ENCODE assay signal across 23 cellular contexts in the genomic region with DNA sequence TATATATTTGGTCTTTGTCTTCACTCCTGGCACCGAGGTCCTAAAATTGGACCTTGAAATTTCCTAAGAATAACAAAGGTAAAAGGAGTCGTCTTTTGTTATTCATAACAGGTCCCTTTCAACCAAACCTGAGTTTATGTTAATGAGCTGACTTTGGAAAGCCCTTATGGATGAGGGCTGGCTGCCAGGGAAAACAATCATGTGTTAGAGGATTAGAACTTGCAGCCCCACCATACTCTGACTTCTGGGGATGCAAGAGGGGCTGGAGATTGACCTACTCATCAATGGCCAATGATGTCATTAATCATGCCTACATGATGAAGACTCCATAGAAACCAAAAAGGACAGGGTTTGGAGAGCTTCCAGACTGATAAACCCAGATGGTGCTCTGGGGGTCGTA.
DNase-seq lines count a peak whose midpoint lies in the region; ATAC-seq, FAIRE-seq and TF ChIP-seq lines count a peak whose summit lies in the region.
"Had no signal": no experiment of that assay in that cellular context is flagged by ENCODE, and none has a peak within 500 bp of the region (broad histone marks: within the 10 kb centered on the region; RNA-seq: fewer than 3 reads in every experiment).

No MANE protein-coding gene starts in this region.

- TF ChIP-seq CTCF in HepG2 (CRISPR knock-in tag; IDR thresholded peaks at IDR 0.05) (no peak), right lobe of liver (IDR thresholded peaks at IDR 0.05) (no peak)

- H3K9me3 ChIP-seq in HepG2 (ENCODE audit: low read length) (no peaks in the 10 kb centered on the region), right lobe of liver (no peaks in the 10 kb centered on the region), HAP-1 (0 out of 2 replicates have a peak, but pooled peaks cover 2% of the 10 kb centered on the region)

- TF ChIP-seq RAD21 in HepG2 (CRISPR knock-in tag; IDR thresholded peaks at IDR 0.05) = no peak

- H3K27me3 Mint-ChIP-seq in dendritic cell treated with granulocyte-macrophage colony-stimulating factor and Interleukin-4, amounts not matched to agents 40 ng/mL and 50 ng/mL, for 4 days = no peaks in the 10 kb centered on the region
- H3K27me3 Mint-ChIP-seq in stimulated activated naive B cell treated with anti-CD40 and anti-IgM and Interleukin-4, amounts not matched to agents 10 μg/mL and 1 μg/mL and 100 μg/mL, for 72 hours = no peaks in the 10 kb centered on the region
- H3K27me3 Mint-ChIP-seq in activated CD4-positive, alpha-beta memory T cell treated with anti-CD3 and anti-CD28 coated beads for 36 hours = no peaks in the 10 kb centered on the region

- 95% methylated on average over 3 of the region's 3 CpGs for WGBS in HepG2 (ENCODE audit: low lambda C conversion rate)
- WGBS in right lobe of liver (ENCODE audit: insufficient coverage, low coverage, low lambda C conversion rate, missing lambda C conversion rate) = 83% methylated on average over 2 of the region's 3 CpGs

- no peak for FAIRE-seq in HepG2 (lab: Jason Lieb, UNC)
- FAIRE-seq: GM12878, GM19239 had no signal

- peaks cover 20% of the 10 kb centered on the region for H3K4me1 ChIP-seq in HepG2 (ENCODE audit: insufficient read depth, low read length)
- peaks cover 0 to 6% (median 0%) of the 10 kb centered on the region in 4 donors for H3K4me1 ChIP-seq in right lobe of liver
- peaks cover 20% of the 10 kb centered on the region for H3K4me1 ChIP-seq in HAP-1

- H3K4me3 Mint-ChIP-seq in dendritic cell treated with granulocyte-macrophage colony-stimulating factor and Interleukin-4, amounts not matched to agents 40 ng/mL and 50 ng/mL, for 4 days = no peak overlapping the region
- no peak overlapping the region for H3K4me3 Mint-ChIP-seq in stimulated activated naive B cell treated with anti-CD40 and anti-IgM and Interleukin-4, amounts not matched to agents 10 μg/mL and 1 μg/mL and 100 μg/mL, for 72 hours
- H3K4me3 Mint-ChIP-seq in activated CD4-positive, alpha-beta memory T cell treated with anti-CD3 and anti-CD28 coated beads for 36 hours = no peak overlapping the region

- H4K20me1 ChIP-seq in HepG2 (ENCODE audit: insufficient read depth, low read length) = no peaks in the 10 kb centered on the region

- DNase-seq in HepG2 (ENCODE audit: low spot score) (no peak), right lobe of liver (no peak), HAP-1 (ENCODE audit: low spot score in 2 of 2) (peak; percentile 86 to 97), AG20443 (ENCODE audit: low spot score) (no peak)
- DNase-seq in stimulated activated naive B cell treated with anti-CD40 and anti-IgM and Interleukin-4, amounts not matched to agents 10 μg/mL and 1 μg/mL and 100 μg/mL, for 72 hours = no peak
- no peak for DNase-seq in activated CD4-positive, alpha-beta memory T cell treated with anti-CD3 and anti-CD28 coated beads for 36 hours
- DNase-seq: ACHN, AML-193, COR-L47, GM23248, IMR-90, NCI-H1417, NCI-H187, NCI-H2107, NCI-H2227 treated with DMSO at 0.1 percent for 48 hours, NCI-H510A treated with DMSO at 0.1 percent for 48 hours, NCI-H774, PC-3, RPMI8226 had no signal

- peaks cover 47% of the 10 kb centered on the region for H3K36me3 Mint-ChIP-seq in dendritic cell treated with granulocyte-macrophage colony-stimulating factor and Interleukin-4, amounts not matched to agents 40 ng/mL and 50 ng/mL, for 4 days (ENCODE audit: low read depth)
- H3K36me3 Mint-ChIP-seq in stimulated activated naive B cell treated with anti-CD40 and anti-IgM and Interleukin-4, amounts not matched to agents 10 μg/mL and 1 μg/mL and 100 μg/mL, for 72 hours = peaks cover 16 to 22% of the 10 kb centered on the region in 2 donors
- peaks cover 13% of the 10 kb centered on the region for H3K36me3 Mint-ChIP-seq in activated CD4-positive, alpha-beta memory T cell treated with anti-CD3 and anti-CD28 coated beads for 36 hours

- TF ChIP-seq EP300 in HepG2 (IDR thresholded peaks at IDR 0.05; ENCODE audit: low read depth in 2 of 2, low read length in 2 of 2) = no peak
- TF ChIP-seq EP300 in HepG2 (CRISPR knock-in tag; IDR thresholded peaks at IDR 0.05; ENCODE audit: borderline replicate concordance) = no peak

- POLR2A ChIA-PET in HepG2 (lab: Yijun Ruan, JAX) = interaction anchor here (1.5 kb wide), 1 partner anchor 19 kb away, joined by 3 read pairs; no protein-coding TSS in a partner anchor
- POLR2A ChIA-PET in activated CD4-positive, alpha-beta memory T cell treated with anti-CD3 and anti-CD28 coated beads for 36 hours (lab: Charles Lee) = no interaction called here

- intact Hi-C loops in HepG2 (cut with micrococcal nuclease; ENCODE audit: unreplicated experiment) = no loop called here
- intact Hi-C loops in right lobe of liver (cut with DNase I) = no loop called here
- intact Hi-C loops in dendritic cell treated with granulocyte-macrophage colony-stimulating factor and Interleukin-4, amounts not matched to agents 40 ng/mL and 50 ng/mL, for 4 days (cut with micrococcal nuclease) = no loop called here
- intact Hi-C loops in activated CD4-positive, alpha-beta memory T cell treated with anti-CD3 and anti-CD28 coated beads for 36 hours (cut with micrococcal nuclease) = loop anchor here (2.0 kb wide), 2 partner anchors 15 to 55 kb away; no protein-coding TSS in a partner anchor

- H3K4me2 ChIP-seq in HepG2 (ENCODE audit: low read depth, low read length) = no peak overlapping the region

- peaks cover 3 to 5% of the 10 kb centered on the region in 2 experiments; a peak in 3 of 5 replicates for H3K36me3 ChIP-seq in HepG2 (replicated peaks in 1 of 2; ENCODE audit: control insufficient read depth in 1 of 2, insufficient read depth in 2 of 2, low read length in 2 of 2)
- no peaks in the 10 kb centered on the region for H3K36me3 ChIP-seq in right lobe of liver
- H3K36me3 ChIP-seq in HAP-1 (replicated peaks) = no peaks in the 10 kb centered on the region

- no peak overlapping the region for H3K27ac ChIP-seq in HepG2 (ENCODE audit: extremely low read length, insufficient read depth, low read length)
- no peak overlapping the region for H3K27ac ChIP-seq in right lobe of liver
- H3K27ac ChIP-seq: C4-2B, GM23248 had no signal

- H3K27ac Mint-ChIP-seq in dendritic cell treated with granulocyte-macrophage colony-stimulating factor and Interleukin-4, amounts not matched to agents 40 ng/mL and 50 ng/mL, for 4 days = peak overlapping the region; percentile 48
- H3K27ac Mint-ChIP-seq in stimulated activated naive B cell treated with anti-CD40 and anti-IgM and Interleukin-4, amounts not matched to agents 10 μg/mL and 1 μg/mL and 100 μg/mL, for 72 hours = no peak overlapping the region
- no peak overlapping the region for H3K27ac Mint-ChIP-seq in activated CD4-positive, alpha-beta memory T cell treated with anti-CD3 and anti-CD28 coated beads for 36 hours

- H3K4me3 ChIP-seq in HepG2 (replicated peaks in 1 of 3; ENCODE audit: insufficient read depth in 1 of 3, low read depth in 2 of 3, low read length in 3 of 3) (no peak overlapping the region), right lobe of liver (no peak overlapping the region), HAP-1 (no peak overlapping the region)
- H3K4me3 ChIP-seq: GM12878, GM23248 had no signal

- no TSS peak for BruUV-seq in HepG2 (replicated peaks; lab: Mats Ljungman, UMichigan)

- no peak for ATAC-seq in HepG2
- no peak for ATAC-seq in right lobe of liver
- no peak for ATAC-seq in stimulated activated naive B cell treated with anti-CD40 and anti-IgM and Interleukin-4, amounts not matched to agents 10 μg/mL and 1 μg/mL and 100 μg/mL, for 72 hours (replicated peaks)
- ATAC-seq: GM12878, PC-3 had no signal

- H3K4me1 Mint-ChIP-seq in dendritic cell treated with granulocyte-macrophage colony-stimulating factor and Interleukin-4, amounts not matched to agents 40 ng/mL and 50 ng/mL, for 4 days (ENCODE audit: low read depth) = peaks cover 21% of the 10 kb centered on the region
- H3K4me1 Mint-ChIP-seq in stimulated activated naive B cell treated with anti-CD40 and anti-IgM and Interleukin-4, amounts not matched to agents 10 μg/mL and 1 μg/mL and 100 μg/mL, for 72 hours = peaks cover 13 to 30% of the 10 kb centered on the region in 2 donors
- peaks cover 32% of the 10 kb centered on the region for H3K4me1 Mint-ChIP-seq in activated CD4-positive, alpha-beta memory T cell treated with anti-CD3 and anti-CD28 coated beads for 36 hours (ENCODE audit: low read depth)

- H3K9ac ChIP-seq in HepG2 (ENCODE audit: insufficient read depth, low read depth, low read length) = no peak overlapping the region
- H3K9ac ChIP-seq: GM23248 had no signal

- no peak overlapping the region for H2AFZ ChIP-seq in HepG2 (ENCODE audit: low read length)
- H2AFZ ChIP-seq: GM23248 had no signal

- H3K27me3 ChIP-seq in HepG2 (ENCODE audit: control insufficient read depth in 1 of 2, insufficient read depth in 2 of 2, low read length in 2 of 2) = no peaks in the 10 kb centered on the region
- H3K27me3 ChIP-seq in right lobe of liver = no peaks in the 10 kb centered on the region
- H3K27me3 ChIP-seq in HAP-1 (ENCODE audit: low read depth) = no peaks in the 10 kb centered on the region

- H3K79me2 ChIP-seq in HepG2 (ENCODE audit: insufficient read depth, low read length) = peaks cover 2% of the 10 kb centered on the region

- in situ Hi-C loops in HepG2 (cut with HindIII; ENCODE audit: extremely low pct_ligation_motif_present, low pct_unique_long_range_greater_than_20kb) (no loop called here), HAP-1 (cut with MboI; ENCODE audit: low sequenced_read_pairs) (no loop called here)

- TF ChIP-seq POLR2A in HepG2 (IDR thresholded peaks at IDR 0.05; ENCODE audit: insufficient read depth in 1 of 2, low read depth in 2 of 2, low read length in 2 of 2) = no peak
- TF ChIP-seq POLR2A in right lobe of liver (IDR thresholded peaks at IDR 0.05) = no peak

- no peaks in the 10 kb centered on the region for H3K9me3 Mint-ChIP-seq in dendritic cell treated with granulocyte-macrophage colony-stimulating factor and Interleukin-4, amounts not matched to agents 40 ng/mL and 50 ng/mL, for 4 days
- H3K9me3 Mint-ChIP-seq in stimulated activated naive B cell treated with anti-CD40 and anti-IgM and Interleukin-4, amounts not matched to agents 10 μg/mL and 1 μg/mL and 100 μg/mL, for 72 hours = no peaks in the 10 kb centered on the region
- H3K9me3 Mint-ChIP-seq in activated CD4-positive, alpha-beta memory T cell treated with anti-CD3 and anti-CD28 coated beads for 36 hours = no peaks in the 10 kb centered on the region

- CTCF ChIA-PET in HepG2 (lab: Yijun Ruan, JAX; ENCODE audit: low intra/inter-chr PET ratio, low total read pairs) = no interaction called here
- CTCF ChIA-PET in activated CD4-positive, alpha-beta memory T cell treated with anti-CD3 and anti-CD28 coated beads for 36 hours (lab: Charles Lee) = interaction anchor here (0.7 to 1.8 kb wide), 4 partner anchors 9 to 81 kb away, joined by 3 to 8 read pairs (median 3); no protein-coding TSS in a partner anchor

TF ChIP-seq in HepG2, 621 proteins besides CTCF, POLR2A, EP300 and RAD21 (continues in another document):
- peak; percentile 35; the same call in 1 of the 2 replicates for TF ChIP-seq ATF7 (IDR thresholded peaks at IDR 0.05)
- TF ChIP-seq ATF7 (CRISPR knock-in tag; IDR thresholded peaks at IDR 0.05) = no peak

Comparison
In these comparisons a context has a peak if more than half of its experiments do, and no peak if none do; other contexts are left out.
1. DNase-seq: peak in HAP-1 (2 of 2); none in HepG2 (single experiment), right lobe of liver (0 of 3), stimulated activated naive B cell treated with anti-CD40 and anti-IgM and Interleukin-4, amounts not matched to agents 10 μg/mL and 1 μg/mL and 100 μg/mL, for 72 hours (single experiment), AG20443 (single experiment) and activated CD4-positive, alpha-beta memory T cell treated with anti-CD3 and anti-CD28 coated beads for 36 hours (single experiment).